Comparison of ENCODE assay signal across 21 cellular contexts in genomic region chr11:12600829-12601228, GRCh38.
"Had no signal": no experiment of that assay in that cellular context is flagged by ENCODE, and none has a peak within 500 bp of the region (broad histone marks: within the 10 kb centered on the region; RNA-seq: fewer than 3 reads in every experiment).

No MANE protein-coding gene starts in this region.

- H3K36me3 Mint-ChIP-seq: activated CD4-positive, alpha-beta memory T cell treated with anti-CD3 and anti-CD28 coated beads for 36 hours; activated CD8-positive, alpha-beta memory T cell treated with anti-CD3 and anti-CD28 coated beads, Interleukin-2, amount 10 ng/mL, durations not matched to agents 7 days and 5 days; natural killer cell; T-cell had no signal

- H3K4me1 ChIP-seq: breast epithelium, upper lobe of right lung had no signal

- H3K9me3 ChIP-seq: breast epithelium, left lung, spleen, upper lobe of right lung had no signal

- H3K36me3 ChIP-seq: breast epithelium, left lung, spleen, upper lobe of right lung had no signal

- ATAC-seq: activated CD8-positive, alpha-beta memory T cell treated with anti-CD3 and anti-CD28 coated beads, Interleukin-2, amount 10 ng/mL, durations not matched to agents 7 days and 5 days; activated naive CD8-positive, alpha-beta T cell treated with anti-CD3 and anti-CD28 coated beads, Interleukin-2, amount 50 U/mL, for 24 hours; left lung; natural killer cell; stimulated activated naive CD8-positive, alpha-beta T cell treated with anti-CD3 and anti-CD28 coated beads, Interleukin-15, amount 100 ng/mL, for 72 hours; T-cell; upper lobe of right lung had no signal

- H3K27ac ChIP-seq: breast epithelium, epithelial cell of prostate, left lung, spleen, upper lobe of right lung, VCaP had no signal

- H3K27ac Mint-ChIP-seq: activated CD4-positive, alpha-beta memory T cell treated with anti-CD3 and anti-CD28 coated beads for 36 hours; activated CD8-positive, alpha-beta memory T cell treated with anti-CD3 and anti-CD28 coated beads, Interleukin-2, amount 10 ng/mL, durations not matched to agents 7 days and 5 days; activated naive CD4-positive, alpha-beta T cell treated with anti-CD3 and anti-CD28 coated beads for 36 hours; activated naive CD8-positive, alpha-beta T cell treated with anti-CD3 and anti-CD28 coated beads, Interleukin-2, amount 50 U/mL, for 24 hours; activated T-helper 2 cell treated with anti-CD3 and anti-CD28 coated beads, Interferon-gamma antibody, Interleukin-2, Interleukin-4, amounts not matched to agents 10 μg/mL and 5 μg/mL and 100 μg/mL, durations not matched to agents 14 hours and 24 hours and 36 hours; natural killer cell; stimulated activated naive CD8-positive, alpha-beta T cell treated with anti-CD3 and anti-CD28 coated beads, Interleukin-15, amount 100 ng/mL, for 72 hours; T-cell had no signal

- H3K4me3 Mint-ChIP-seq: activated CD4-positive, alpha-beta memory T cell treated with anti-CD3 and anti-CD28 coated beads for 36 hours; activated CD8-positive, alpha-beta memory T cell treated with anti-CD3 and anti-CD28 coated beads, Interleukin-2, amount 10 ng/mL, durations not matched to agents 7 days and 5 days; activated naive CD4-positive, alpha-beta T cell treated with anti-CD3 and anti-CD28 coated beads for 36 hours; activated naive CD8-positive, alpha-beta T cell treated with anti-CD3 and anti-CD28 coated beads, Interleukin-2, amount 50 U/mL, for 24 hours; natural killer cell; stimulated activated naive CD8-positive, alpha-beta T cell treated with anti-CD3 and anti-CD28 coated beads, Interleukin-15, amount 100 ng/mL, for 72 hours; T-cell had no signal

- H3K27me3 ChIP-seq: breast epithelium, left lung, spleen, upper lobe of right lung had no signal

- H3K4me3 ChIP-seq: breast epithelium, left lung, spleen, upper lobe of right lung had no signal

- DNase-seq: activated CD4-positive, alpha-beta memory T cell treated with anti-CD3 and anti-CD28 coated beads for 36 hours; activated CD8-positive, alpha-beta memory T cell treated with anti-CD3 and anti-CD28 coated beads, Interleukin-2, amount 10 ng/mL, durations not matched to agents 7 days and 5 days; activated naive CD4-positive, alpha-beta T cell treated with anti-CD3 and anti-CD28 coated beads for 36 hours; activated naive CD8-positive, alpha-beta T cell treated with anti-CD3 and anti-CD28 coated beads, Interleukin-2, amount 50 U/mL, for 24 hours; activated T-cell treated with anti-CD3 and anti-CD28 coated beads, Interleukin-2, amount 50 U/mL, for 1 hour; aorta; foreskin melanocyte; head of caudate nucleus; left lung; natural killer cell; occipital lobe; right cardiac atrium; spleen; stimulated activated naive CD8-positive, alpha-beta T cell treated with anti-CD3 and anti-CD28 coated beads, Interleukin-15, amount 100 ng/mL, for 72 hours; T-cell; T-helper 9 cell; upper lobe of right lung had no signal

- H3K9me3 Mint-ChIP-seq: activated CD4-positive, alpha-beta memory T cell treated with anti-CD3 and anti-CD28 coated beads for 36 hours; activated naive CD4-positive, alpha-beta T cell treated with anti-CD3 and anti-CD28 coated beads for 36 hours; activated T-helper 2 cell treated with anti-CD3 and anti-CD28 coated beads, Interferon-gamma antibody, Interleukin-2, Interleukin-4, amounts not matched to agents 10 μg/mL and 5 μg/mL and 100 μg/mL, durations not matched to agents 14 hours and 24 hours and 36 hours; natural killer cell; stimulated activated naive CD8-positive, alpha-beta T cell treated with anti-CD3 and anti-CD28 coated beads, Interleukin-15, amount 100 ng/mL, for 72 hours; T-cell had no signal
